Comparison of ENCODE assay signal across 10 cellular contexts in genomic region chr2:133247613-133248012, GRCh38.
A peak's percentile ranks its signal among the peaks of the same experiment; 100 is the strongest.
DNase-seq lines count a peak whose midpoint lies in the region; TF ChIP-seq lines count a peak whose summit lies in the region.
"Had no signal": no experiment of that assay in that cellular context is flagged by ENCODE, and none has a peak within 500 bp of the region (broad histone marks: within the 10 kb centered on the region; RNA-seq: fewer than 3 reads in every experiment).

No MANE protein-coding gene starts in this region.

- 7 to 10% methylated on average over 2 of the region's 2 CpGs for whole genome bisulfite sequencing in GM23248 (ENCODE audit: low coverage in 1 of 2, low lambda C conversion rate in 2 of 2, missing lambda C conversion rate in 2 of 2), 2 experiments

- DNase-seq in EL: peak; percentile 23
- DNase-seq in GM23248: no peak
- peak; percentile 61 for DNase-seq in OCI-LY7 (ENCODE audit: low spot score)
- peak; percentile 14 for DNase-seq in left kidney (ENCODE audit: low read depth, low spot score)
- DNase-seq in activated CD8-positive, alpha-beta memory T cell treated with anti-CD3 and anti-CD28 coated beads, Interleukin-2, amount 50 U/mL, for 48 hours: no peak
- DNase-seq in NCI-H748 (lab: John Stamatoyannopoulos, UW; ENCODE audit: unreplicated experiment): no peak
- DNase-seq in mesothelial cell of epicardium (ENCODE audit: low spot score in 2 of 2, unreplicated experiment in 2 of 2): no peak
- DNase-seq in immature natural killer cell: no peak
- DNase-seq: CD4-positive, CD25-positive, alpha-beta regulatory T cell had no signal

- H3K4me1 ChIP-seq in GM23248 (ENCODE audit: insufficient read depth) (no peaks in the 10 kb centered on the region), OCI-LY7 (ENCODE audit: insufficient read depth, low read length, poor library complexity, severe bottlenecking) (peaks cover 13% of the 10 kb centered on the region)

- no peaks in the 10 kb centered on the region for H3K9me2 ChIP-seq in GM23248 (ENCODE audit: insufficient read depth)
- H3K9me2 ChIP-seq in OCI-LY7 (ENCODE audit: insufficient read depth, low read length): no peaks in the 10 kb centered on the region

- intact Hi-C loops in OCI-LY7 (cut with micrococcal nuclease; ENCODE audit: unreplicated experiment): no loop called here

- H3K27ac ChIP-seq in GM23248 (no peak overlapping the region), OCI-LY7 (ENCODE audit: low read depth, low read length, poor library complexity, severe bottlenecking) (no peak overlapping the region)

- no peaks in the 10 kb centered on the region for H3K36me3 Mint-ChIP-seq in mesothelial cell of epicardium
- H3K36me3 Mint-ChIP-seq in immature natural killer cell: no peaks in the 10 kb centered on the region
- H3K36me3 Mint-ChIP-seq: CD4-positive, CD25-positive, alpha-beta regulatory T cell had no signal

- H3K4me3 ChIP-seq in GM23248 (no peak overlapping the region), OCI-LY7 (ENCODE audit: low read depth, low read length, poor library complexity, severe bottlenecking) (peak overlapping the region; percentile 18)
- H3K4me3 ChIP-seq: lung had no signal

- no peaks in the 10 kb centered on the region for H3F3A ChIP-seq in GM23248 (ENCODE audit: insufficient read depth)

- H3K4me1 Mint-ChIP-seq in mesothelial cell of epicardium: no peaks in the 10 kb centered on the region
- H3K4me1 Mint-ChIP-seq in immature natural killer cell: no peaks in the 10 kb centered on the region
- H3K4me1 Mint-ChIP-seq: CD4-positive, CD25-positive, alpha-beta regulatory T cell had no signal

- in situ Hi-C loops in GM23248 (cut with MboI): no loop called here

- peak overlapping the region; percentile 45 for H2AFZ ChIP-seq in GM23248
- H2AFZ ChIP-seq in OCI-LY7 (ENCODE audit: low read length): peak overlapping the region; percentile 100

- H4K20me1 ChIP-seq in GM23248 (ENCODE audit: insufficient read depth): no peaks in the 10 kb centered on the region
- H4K20me1 ChIP-seq in OCI-LY7 (ENCODE audit: insufficient read depth, low read length): no peaks in the 10 kb centered on the region

- POLR2A ChIA-PET in OCI-LY7 (lab: Charles Lee): no interaction called here

- no peak overlapping the region for H3K4me2 ChIP-seq in GM23248 (ENCODE audit: unreplicated experiment)
- H3K4me2 ChIP-seq in OCI-LY7 (ENCODE audit: low read length): peak overlapping the region; percentile 43; the same call in 1 of the 2 replicates

- no peak overlapping the region for H3K27ac Mint-ChIP-seq in mesothelial cell of epicardium
- no peak overlapping the region for H3K27ac Mint-ChIP-seq in immature natural killer cell
- H3K27ac Mint-ChIP-seq: CD4-positive, CD25-positive, alpha-beta regulatory T cell had no signal

- no peaks in the 10 kb centered on the region for H3K9me3 ChIP-seq in GM23248 (ENCODE audit: low read depth)
- peaks cover 12% of the 10 kb centered on the region; the same call in 1 of the 2 replicates for H3K9me3 ChIP-seq in OCI-LY7 (ENCODE audit: low read length)

- H3K9ac ChIP-seq in GM23248: no peak overlapping the region

- TF ChIP-seq CTCF in OCI-LY7 (conservative IDR thresholded peaks at IDR 0.05; ENCODE audit: low read length) (no peak), mesothelial cell of epicardium (IDR thresholded peaks at IDR 0.05; ENCODE audit: unreplicated experiment) (no peak)

- no TSS peak for BruUV-seq in OCI-LY7 (replicated peaks; lab: Mats Ljungman, UMichigan)

- H3K27me3 ChIP-seq in GM23248 (replicated peaks; ENCODE audit: insufficient read depth): no peaks in the 10 kb centered on the region

- no peak overlapping the region for H3K4me3 Mint-ChIP-seq in mesothelial cell of epicardium
- H3K4me3 Mint-ChIP-seq in immature natural killer cell: no peak overlapping the region
- H3K4me3 Mint-ChIP-seq: CD4-positive, CD25-positive, alpha-beta regulatory T cell had no signal

- H3K36me3 ChIP-seq in GM23248 (ENCODE audit: low read depth) (no peaks in the 10 kb centered on the region), OCI-LY7 (ENCODE audit: insufficient read depth, low read length) (no peaks in the 10 kb centered on the region)

- peaks cover 3% of the 10 kb centered on the region for H3K27me3 Mint-ChIP-seq in mesothelial cell of epicardium (ENCODE audit: low read depth)
- H3K27me3 Mint-ChIP-seq in immature natural killer cell (ENCODE audit: low read depth in 3 of 3): peaks cover 0 to 4% (median 0%) of the 10 kb centered on the region in 3 donors
- H3K27me3 Mint-ChIP-seq: CD4-positive, CD25-positive, alpha-beta regulatory T cell had no signal

- H3K79me2 ChIP-seq in GM23248 (ENCODE audit: insufficient read depth) (no peaks in the 10 kb centered on the region), OCI-LY7 (ENCODE audit: insufficient read depth, low read depth, low read length) (no peaks in the 10 kb centered on the region)

- H3K9me3 Mint-ChIP-seq in mesothelial cell of epicardium (no peaks in the 10 kb centered on the region), immature natural killer cell (peaks cover 0 to 16% (median 6%) of the 10 kb centered on the region in 6 donors)

- CTCF ChIA-PET in OCI-LY7 (lab: Charles Lee; ENCODE audit: unreplicated experiment): no interaction called here

Comparison
In these comparisons a context has a peak if more than half of its experiments do, and no peak if none do; other contexts are left out.
1. DNase-seq: peak in EL (single experiment), OCI-LY7 (single experiment) and left kidney (single experiment); none in GM23248 (single experiment), activated CD8-positive, alpha-beta memory T cell treated with anti-CD3 and anti-CD28 coated beads, Interleukin-2, amount 50 U/mL, for 48 hours (single experiment), NCI-H748 (single experiment), mesothelial cell of epicardium (0 of 2) and immature natural killer cell (0 of 3).